ENCODE assay signal across 8 cellular contexts in genomic region chr2:130355578-130356431, GRCh38. TPM values are rescaled to one million over a fixed set of nuclear protein-coding genes. Genes with fewer than 3 reads are reported as not detected.
A peak's percentile ranks its signal among the peaks of the same experiment; 100 is the strongest.
DNase-seq lines count a peak whose midpoint lies in the region; ATAC-seq, FAIRE-seq and TF ChIP-seq lines count a peak whose summit lies in the region.

Gene PTPN18 (plus strand): TSS chr2:130356056. CDS start chr2:130356108, 52 bp downstream.

- peaks cover 20 to 27% of the 10 kb centered on the region in 2 donors for H3K4me1 Mint-ChIP-seq in natural killer cell treated with Interleukin-12 subunit alpha and Interleukin-12 subunit beta and Interleukin-15 and Interleukin-18, amount 100 ng/mL, for 72 hours (ENCODE audit: low read depth in 2 of 2)

- WGBS in thymus: 1% methylated on average over 107 of the region's 107 CpGs

- H3F3A ChIP-seq in DOHH2 (ENCODE audit: control insufficient read depth, insufficient read depth): peaks cover 45% of the 10 kb centered on the region

- peaks cover 64% of the 10 kb centered on the region for H3K79me2 ChIP-seq in DOHH2 (ENCODE audit: control insufficient read depth, low read length)

- peak within 1 kb of the TSS; percentile 87 for H3K4me3 ChIP-seq in DOHH2 (ENCODE audit: low read length)
- H3K4me3 ChIP-seq in Peyer's patch: peak within 1 kb of the TSS; percentile 73 to 88 (median 81)
- peak within 1 kb of the TSS; percentile 62 for H3K4me3 ChIP-seq in thymus (ENCODE audit: low read length)

- H3K4me1 ChIP-seq in DOHH2 (ENCODE audit: control insufficient read depth, low read length): peaks cover 69% of the 10 kb centered on the region
- H3K4me1 ChIP-seq in Peyer's patch: peaks cover 0 to 19% (median 9%) of the 10 kb centered on the region in 4 donors
- no peaks in the 10 kb centered on the region for H3K4me1 ChIP-seq in thymus (ENCODE audit: control insufficient read depth, insufficient read depth, low read length)

- H3K27ac ChIP-seq in DOHH2 (ENCODE audit: low read depth, low read length) (peak within 1 kb of the TSS; percentile 99), Peyer's patch (peak within 1 kb of the TSS; percentile 71 to 89 (median 85)), thymus (ENCODE audit: low read depth) (no peak within 1 kb of the TSS)

- H3K36me3 ChIP-seq in DOHH2 (ENCODE audit: control insufficient read depth, low read length): peaks cover 56% of the 10 kb centered on the region
- no peaks in the 10 kb centered on the region for H3K36me3 ChIP-seq in Peyer's patch
- no peaks in the 10 kb centered on the region for H3K36me3 ChIP-seq in thymus (ENCODE audit: control insufficient read depth, insufficient read depth)

- DNase-seq in HTR-8/SVneo (ENCODE audit: insufficient read length, low spot score): peak; percentile 84
- peak; percentile 70 to 95 (median 94) for DNase-seq in Peyer's patch
- DNase-seq in activated effector memory CD4-positive, alpha-beta T cell treated with anti-CD3 and anti-CD28 coated beads, Interleukin-2, amount 50 U/mL, for 16 hours: peak; percentile 88
- DNase-seq in fibroblast of the conjunctiva (ENCODE audit: low read depth): peak; percentile 72
- peak; percentile 89 for DNase-seq in natural killer cell treated with Interleukin-12 subunit alpha and Interleukin-12 subunit beta and Interleukin-15 and Interleukin-18, amount 100 ng/mL, for 72 hours (ENCODE audit: low spot score)

- peak; percentile 83 for ATAC-seq in GM21423 (IDR thresholded peaks at IDR 0.05; ENCODE audit: unreplicated experiment)
- peak; percentile 97 to 98 for ATAC-seq in natural killer cell treated with Interleukin-12 subunit alpha and Interleukin-12 subunit beta and Interleukin-15 and Interleukin-18, amount 100 ng/mL, for 72 hours

- no peaks in the 10 kb centered on the region for H3K27me3 Mint-ChIP-seq in natural killer cell treated with Interleukin-12 subunit alpha and Interleukin-12 subunit beta and Interleukin-15 and Interleukin-18, amount 100 ng/mL, for 72 hours

- no peaks in the 10 kb centered on the region for H4K20me1 ChIP-seq in DOHH2 (ENCODE audit: control insufficient read depth, insufficient read depth, low read depth, low read length)

- H3K9me3 ChIP-seq in DOHH2 (ENCODE audit: control insufficient read depth, insufficient read depth, low read length): no peaks in the 10 kb centered on the region
- no peaks in the 10 kb centered on the region for H3K9me3 ChIP-seq in Peyer's patch
- H3K9me3 ChIP-seq in thymus (ENCODE audit: control insufficient read depth): no peaks in the 10 kb centered on the region

- H3K27ac Mint-ChIP-seq in natural killer cell treated with Interleukin-12 subunit alpha and Interleukin-12 subunit beta and Interleukin-15 and Interleukin-18, amount 100 ng/mL, for 72 hours: peak within 1 kb of the TSS; percentile 17 to 52

- H3K4me2 ChIP-seq in DOHH2 (ENCODE audit: low read length): peak within 1 kb of the TSS; percentile 92

- no peaks in the 10 kb centered on the region for H3K9me2 ChIP-seq in DOHH2 (replicated peaks; ENCODE audit: control insufficient read depth, low read length)

- H3K9me3 Mint-ChIP-seq in natural killer cell treated with Interleukin-12 subunit alpha and Interleukin-12 subunit beta and Interleukin-15 and Interleukin-18, amount 100 ng/mL, for 72 hours: no peaks in the 10 kb centered on the region

- H3K4me3 Mint-ChIP-seq in natural killer cell treated with Interleukin-12 subunit alpha and Interleukin-12 subunit beta and Interleukin-15 and Interleukin-18, amount 100 ng/mL, for 72 hours: peak within 1 kb of the TSS; percentile 80

- TF ChIP-seq CTCF in DOHH2 (IDR thresholded peaks at IDR 0.05; ENCODE audit: low read depth, low read length, poor library complexity, severe bottlenecking): peak; percentile 42
- peak in 5 of 6 experiments; percentile 24 to 70 (median 58) for TF ChIP-seq CTCF in Peyer's patch (IDR thresholded peaks at IDR 0.05)

- H3K27me3 ChIP-seq in DOHH2 (ENCODE audit: control insufficient read depth, low read length) (no peaks in the 10 kb centered on the region), Peyer's patch (no peaks in the 10 kb centered on the region), thymus (ENCODE audit: control insufficient read depth, insufficient read depth) (peaks cover 16% of the 10 kb centered on the region)

- H3K36me3 Mint-ChIP-seq in natural killer cell treated with Interleukin-12 subunit alpha and Interleukin-12 subunit beta and Interleukin-15 and Interleukin-18, amount 100 ng/mL, for 72 hours: no peaks in the 10 kb centered on the region

- TF ChIP-seq POLR2A in Peyer's patch (IDR thresholded peaks at IDR 0.05): peak; percentile 73 to 94

- FAIRE-seq in HTR-8/SVneo (lab: Jason Lieb, UNC): no peak

RNA-seq across cellular contexts. Expression of gene PTPN18, which starts in this region (rescaled TPM):
- 100 to 1,000 TPM; 137 to 208 (median 169) TPM for total RNA-seq in Peyer's patch
- total RNA-seq in natural killer cell treated with Interleukin-12 subunit alpha and Interleukin-12 subunit beta and Interleukin-15 and Interleukin-18, amount 100 ng/mL, for 72 hours: 100 to 1,000 TPM in 1 of 2 donors, 10 to 100 TPM in 1; 97.9 to 101 TPM
- 29.3 TPM for polyA plus RNA-seq in thymus
